In the genomic region with DNA sequence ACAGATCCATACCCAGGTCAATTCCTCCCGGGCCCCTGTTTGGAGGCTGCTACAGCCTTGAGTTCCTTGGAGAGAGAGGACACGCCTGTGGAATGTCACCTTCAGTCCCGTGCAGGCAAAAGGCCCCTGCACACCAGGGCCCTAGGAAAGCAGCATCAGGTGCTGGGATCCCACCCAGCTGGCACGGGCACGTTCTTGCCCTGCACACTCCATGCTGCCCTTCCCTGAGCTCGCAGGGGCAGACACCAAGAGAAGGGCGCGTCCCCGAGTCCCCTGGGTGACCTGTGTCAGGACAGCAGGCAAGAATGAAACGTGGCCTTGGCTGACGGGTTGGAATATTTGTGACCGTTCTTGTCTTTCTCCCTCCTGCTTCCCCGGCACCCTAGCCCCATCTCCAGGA, we compare ENCODE assay signal across 21 cellular contexts.
DNase-seq lines count a peak whose midpoint lies in the region; ATAC-seq and TF ChIP-seq lines count a peak whose summit lies in the region.
"Had no signal": no experiment of that assay in that cellular context is flagged by ENCODE, and none has a peak within 500 bp of the region (broad histone marks: within the 10 kb centered on the region; RNA-seq: fewer than 3 reads in every experiment).

No MANE protein-coding gene starts in this region.

- peak; percentile 34 for ATAC-seq in Right ventricle myocardium superior (ENCODE audit: poor library complexity)
- no peak for ATAC-seq in left cardiac atrium
- no peak for ATAC-seq in IMR-90 (ENCODE audit: low read depth)
- ATAC-seq: GM23338, HCT116 had no signal

- H3K27ac ChIP-seq in IMR-90 (ENCODE audit: insufficient read depth, low read length) (no peak overlapping the region), mesenchymal stem cell (ENCODE audit: low read length, poor library complexity, severe bottlenecking) (no peak overlapping the region)
- H3K27ac ChIP-seq: A549; BLaER1 treated with 17β-estradiol and CSF1 and Interleukin-3, amounts not matched to agents 10 nM and 100 nM had no signal

- peak overlapping the region in 1 of 2 experiments; percentile 87 for H2BK12ac ChIP-seq in mesenchymal stem cell (ENCODE audit: low read length in 2 of 2)

- H3K79me1 ChIP-seq in IMR-90 (ENCODE audit: low read depth in 1 of 2, low read length in 2 of 2), result no peaks in the 10 kb centered on the region
- H3K79me1 ChIP-seq in mesenchymal stem cell (replicated peaks; ENCODE audit: low read length, poor library complexity, severe bottlenecking), result no peaks in the 10 kb centered on the region

- H4K8ac ChIP-seq in IMR-90 (ENCODE audit: low read depth in 2 of 2, low read length in 2 of 2) (no peak overlapping the region), mesenchymal stem cell (ENCODE audit: low read length) (peak overlapping the region; percentile 10)

- H3K36me3 ChIP-seq in IMR-90 (ENCODE audit: control insufficient read depth, insufficient read depth, low read length), result no peaks in the 10 kb centered on the region
- no peaks in the 10 kb centered on the region for H3K36me3 ChIP-seq in mesenchymal stem cell (ENCODE audit: control insufficient read depth in 1 of 2, insufficient read depth in 2 of 2, low read depth in 1 of 2, low read length in 2 of 2)
- H3K36me3 ChIP-seq: BE2C; BLaER1 treated with 17β-estradiol and CSF1 and Interleukin-3, amounts not matched to agents 10 nM and 100 nM had no signal

- H4K20me1 ChIP-seq in IMR-90 (ENCODE audit: insufficient read depth, low read length), result no peaks in the 10 kb centered on the region
- H4K20me1 ChIP-seq: BLaER1 treated with 17β-estradiol and CSF1 and Interleukin-3, amounts not matched to agents 10 nM and 100 nM had no signal

- no peak overlapping the region for H4K5ac ChIP-seq in IMR-90 (ENCODE audit: low read depth, low read length)

- H3K14ac ChIP-seq in IMR-90 (replicated peaks; ENCODE audit: low read depth, low read length) (no peak overlapping the region), mesenchymal stem cell (ENCODE audit: low read length in 2 of 2) (peak overlapping the region in 1 of 2 experiments; percentile 35)

- no peak overlapping the region for H3K9ac ChIP-seq in IMR-90 (ENCODE audit: low read depth, low read length)
- H3K9ac ChIP-seq in mesenchymal stem cell (ENCODE audit: low read length), result no peak overlapping the region
- H3K9ac ChIP-seq: BLaER1 treated with 17β-estradiol and CSF1 and Interleukin-3, amounts not matched to agents 10 nM and 100 nM had no signal

- TF ChIP-seq CTCF in IMR-90 (conservative IDR thresholded peaks at IDR 0.05; ENCODE audit: low read depth, low read length), result no peak

- H3K27me3 ChIP-seq in IMR-90 (ENCODE audit: control insufficient read depth, insufficient read depth, low read length), result no peaks in the 10 kb centered on the region; the same call in 1 of the 2 replicates
- no peaks in the 10 kb centered on the region for H3K27me3 ChIP-seq in mesenchymal stem cell (ENCODE audit: control insufficient read depth in 1 of 2, insufficient read depth in 1 of 2, low read length in 2 of 2)
- H3K27me3 ChIP-seq: BE2C; BLaER1 treated with 17β-estradiol and CSF1 and Interleukin-3, amounts not matched to agents 10 nM and 100 nM had no signal

- H3K18ac ChIP-seq in IMR-90 (ENCODE audit: low read depth, low read length) (no peak overlapping the region), mesenchymal stem cell (ENCODE audit: low read depth in 1 of 2, low read length in 2 of 2) (peak overlapping the region in 1 of 2 experiments; percentile 8)

- H2BK15ac ChIP-seq in IMR-90 (ENCODE audit: low read depth, low read length) (no peak overlapping the region), mesenchymal stem cell (ENCODE audit: low read depth, poor library complexity, severe bottlenecking) (peak overlapping the region; percentile 87)

- H3K4me1 ChIP-seq in IMR-90 (ENCODE audit: control insufficient read depth, insufficient read depth, low read length) (peaks cover 10% of the 10 kb centered on the region), mesenchymal stem cell (ENCODE audit: control insufficient read depth, insufficient read depth, low read depth, low read length) (peaks cover 26% of the 10 kb centered on the region)
- H3K4me1 ChIP-seq: A549, BE2C had no signal

- dilution Hi-C loops in IMR-90 (cut with HindIII; ENCODE audit: low sequenced_read_pairs, unreplicated experiment), result no loop called here

- H2BK20ac ChIP-seq in IMR-90 (ENCODE audit: low read depth, low read length), result no peak overlapping the region

- TF ChIP-seq POLR2A in IMR-90 (IDR thresholded peaks at IDR 0.05; ENCODE audit: low read depth, low read length), result no peak

- no peak overlapping the region for H3K4me2 ChIP-seq in IMR-90 (ENCODE audit: low read depth, low read length)
- no peak overlapping the region for H3K4me2 ChIP-seq in mesenchymal stem cell (ENCODE audit: low read length, poor library complexity, severe bottlenecking)
- H3K4me2 ChIP-seq: A549; BLaER1 treated with 17β-estradiol and CSF1 and Interleukin-3, amounts not matched to agents 10 nM and 100 nM; GM23338 had no signal

- in situ Hi-C loops in IMR-90 (cut with MboI; ENCODE audit: low sequenced_read_pairs), result no loop called here

- no peak overlapping the region for H3K4me3 ChIP-seq in IMR-90 (ENCODE audit: insufficient read depth, low read depth, low read length)
- no peak overlapping the region for H3K4me3 ChIP-seq in mesenchymal stem cell (ENCODE audit: insufficient read depth in 1 of 2, low read depth in 1 of 2, low read length in 2 of 2)
- H3K4me3 ChIP-seq: A549; BLaER1 treated with 17β-estradiol and CSF1 and Interleukin-3, amounts not matched to agents 10 nM and 100 nM; GM23338 had no signal

- intact Hi-C loops in Right ventricle myocardium superior (cut with DNase I) (no loop called here), left cardiac atrium (cut with DNase I) (no loop called here), IMR-90 (cut with micrococcal nuclease) (no loop called here)

- no peak overlapping the region for H3K4ac ChIP-seq in IMR-90 (ENCODE audit: low read depth, low read length)
- peak overlapping the region in 1 of 2 experiments; percentile 11 for H3K4ac ChIP-seq in mesenchymal stem cell (ENCODE audit: low read depth in 1 of 2, low read length in 2 of 2)

- H2AFZ ChIP-seq in IMR-90 (replicated peaks; ENCODE audit: low read length, poor library complexity), result peak overlapping the region; percentile 46
- no peak overlapping the region for H2AFZ ChIP-seq in mesenchymal stem cell (ENCODE audit: low read depth, low read length)
- H2AFZ ChIP-seq: GM23338 had no signal

- TF ChIP-seq RAD21 in IMR-90 (IDR thresholded peaks at IDR 0.05; ENCODE audit: low read length), result no peak

- no peak overlapping the region for H2AK5ac ChIP-seq in IMR-90 (ENCODE audit: low read depth, low read length)
- H2AK5ac ChIP-seq in mesenchymal stem cell (ENCODE audit: low read length, severe bottlenecking), result peak overlapping the region; percentile 23

- BruUV-seq in IMR-90 (replicated peaks; lab: Mats Ljungman, UMichigan), result no TSS peak

- no peak overlapping the region for H4K91ac ChIP-seq in IMR-90 (ENCODE audit: insufficient read depth, low read depth, low read length)
- H4K91ac ChIP-seq in mesenchymal stem cell (ENCODE audit: low read length), result peak overlapping the region; percentile 14

- CTCF ChIA-PET in IMR-90 (lab: Yijun Ruan, JAX), result no interaction called here

- no peak overlapping the region for H3K56ac ChIP-seq in IMR-90 (ENCODE audit: extremely low read depth, insufficient read depth, low read length)

- peaks cover 5% of the 10 kb centered on the region; the same call in 1 of the 2 replicates for H3K9me1 ChIP-seq in IMR-90 (ENCODE audit: insufficient read depth, low read length)

- no peak overlapping the region for H2AK9ac ChIP-seq in IMR-90 (replicated peaks; ENCODE audit: low read depth, low read length, poor library complexity)

- no peak overlapping the region for H2BK120ac ChIP-seq in IMR-90 (ENCODE audit: low read depth, low read length)
- peak overlapping the region; percentile 9 for H2BK120ac ChIP-seq in mesenchymal stem cell (ENCODE audit: low read depth, low read length)

- H3K9me3 ChIP-seq in IMR-90 (ENCODE audit: control insufficient read depth, insufficient read depth, low read length) (no peaks in the 10 kb centered on the region), mesenchymal stem cell (ENCODE audit: control insufficient read depth, low read length) (no peaks in the 10 kb centered on the region)
- H3K9me3 ChIP-seq: A549; BE2C; BLaER1 treated with 17β-estradiol and CSF1 and Interleukin-3, amounts not matched to agents 10 nM and 100 nM had no signal

- POLR2A ChIA-PET in IMR-90 (lab: Charles Lee; ENCODE audit: unreplicated experiment), result no interaction called here

- H2BK5ac ChIP-seq in IMR-90 (ENCODE audit: low read depth, low read length, poor library complexity, severe bottlenecking) (no peak overlapping the region), mesenchymal stem cell (ENCODE audit: low read depth, low read length, poor library complexity, severe bottlenecking) (no peak overlapping the region)

- WGBS in IMR-90 (ENCODE audit: extremely low coverage in 2 of 2, insufficient read length in 1 of 2), 2 experiments, result 68% methylated on average over 5 of the region's 13 CpGs; no CpG with 5 or more reads in 1 of the 2 experiments
- 87% methylated on average over 11 of the region's 13 CpGs for WGBS in mesenchymal stem cell

- DNase-seq in Right ventricle myocardium superior, result peak; percentile 44
- no peak for DNase-seq in left cardiac atrium
- DNase-seq in IMR-90, result no peak
- no peak for DNase-seq in mesenchymal stem cell
- no peak for DNase-seq in COR-L47 (lab: John Stamatoyannopoulos, UW)
- DNase-seq in T1000 (lab: John Stamatoyannopoulos, UW), result no peak
- DNase-seq: 8988T; ACHN; AML-193; BE2C; Calu3; CD4-positive, alpha-beta T cell; CD8-positive, alpha-beta memory T cell; DMS53; DMS79 treated with DMSO at 0.1 percent for 48 hours; GF-D8; H9 had no signal

- H3K23ac ChIP-seq in IMR-90 (ENCODE audit: low read depth, low read length), result no peak overlapping the region
- no peak overlapping the region for H3K23ac ChIP-seq in mesenchymal stem cell (ENCODE audit: low read length in 2 of 2)

TF ChIP-seq in IMR-90, 13 proteins besides CTCF, POLR2A, EP300 and RAD21 (continues in another document):
- TF ChIP-seq BHLHE40 (IDR thresholded peaks at IDR 0.05; ENCODE audit: low read depth, low read length) (no peak), NFE2L2 (IDR thresholded peaks at IDR 0.05; ENCODE audit: low read depth, low read length) (no peak), RCOR1 (IDR thresholded peaks at IDR 0.05; ENCODE audit: insufficient replicate concordance, low read length) (no peak), MAZ (IDR thresholded peaks at IDR 0.05; ENCODE audit: borderline replicate concordance, low read depth, low read length) (no peak)
- TF ChIP-seq, protein P1, sequence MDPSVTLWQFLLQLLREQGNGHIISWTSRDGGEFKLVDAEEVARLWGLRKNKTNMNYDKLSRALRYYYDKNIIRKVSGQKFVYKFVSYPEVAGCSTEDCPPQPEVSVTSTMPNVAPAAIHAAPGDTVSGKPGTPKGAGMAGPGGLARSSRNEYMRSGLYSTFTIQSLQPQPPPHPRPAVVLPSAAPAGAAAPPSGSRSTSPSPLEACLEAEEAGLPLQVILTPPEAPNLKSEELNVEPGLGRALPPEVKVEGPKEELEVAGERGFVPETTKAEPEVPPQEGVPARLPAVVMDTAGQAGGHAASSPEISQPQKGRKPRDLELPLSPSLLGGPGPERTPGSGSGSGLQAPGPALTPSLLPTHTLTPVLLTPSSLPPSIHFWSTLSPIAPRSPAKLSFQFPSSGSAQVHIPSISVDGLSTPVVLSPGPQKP (IDR thresholded peaks at IDR 0.05; ENCODE audit: borderline replicate concordance, low read depth, low read length), result no peak
